In genomic region chr20:19995220-19995863, GRCh38 we compare ENCODE assay signal across 8 cellular contexts. TPM values are rescaled to one million over a fixed set of nuclear protein-coding genes. Genes with fewer than 3 reads are reported as not detected.
DNase-seq lines count a peak whose midpoint lies in the region; ATAC-seq and TF ChIP-seq lines count a peak whose summit lies in the region.

No MANE protein-coding gene starts in this region.

- H3K79me2 ChIP-seq in DND-41 (ENCODE audit: insufficient read depth, low read length): no peaks in the 10 kb centered on the region

- no peak overlapping the region for H2AFZ ChIP-seq in DND-41 (ENCODE audit: low read depth, low read length)

- POLR2A ChIA-PET in RWPE1 (lab: Yijun Ruan, JAX; ENCODE audit: low non-redundant PET): interaction anchor here (0.7 kb wide), 1 partner anchor 55 kb away, joined by 6 read pairs; no protein-coding TSS in a partner anchor

- H3K4me1 Mint-ChIP-seq in dendritic cell treated with granulocyte-macrophage colony-stimulating factor and Interleukin-4, amounts not matched to agents 40 ng/mL and 50 ng/mL, for 4 days (ENCODE audit: low read depth): peaks cover 73% of the 10 kb centered on the region

- intact Hi-C loops in dendritic cell treated with granulocyte-macrophage colony-stimulating factor and Interleukin-4, amounts not matched to agents 40 ng/mL and 50 ng/mL, for 4 days (cut with micrococcal nuclease): loop anchor here (1.0 kb wide), 1 partner anchor 92 kb away; no protein-coding TSS in a partner anchor

- no peak overlapping the region for H3K9ac ChIP-seq in DND-41 (ENCODE audit: low read depth, low read length)

- H3K4me1 ChIP-seq in DND-41 (ENCODE audit: insufficient read depth, low read length): no peaks in the 10 kb centered on the region

- ATAC-seq in DND-41 (ENCODE audit: insufficient read depth, low read depth) (peak; percentile 53; the same call in 2 of the 3 replicates), GM18502 (IDR thresholded peaks at IDR 0.05; ENCODE audit: poor library complexity, unreplicated experiment) (no peak), GM19328 (IDR thresholded peaks at IDR 0.05; ENCODE audit: unreplicated experiment) (no peak)
- ATAC-seq in activated CD4-positive, CD25-positive, alpha-beta regulatory T cell treated with anti-CD3 and anti-CD28 coated beads, Interleukin-2, amount 50 U/mL, for 24 hours: no peak

- CTCF ChIA-PET in RWPE1 (lab: Yijun Ruan, JAX): interaction anchor here (0.6 to 1.4 kb wide), 4 partner anchors 20 to 208 kb away, joined by 3 to 6 read pairs (median 4); no protein-coding TSS in a partner anchor

- no peak overlapping the region for H3K4me3 Mint-ChIP-seq in dendritic cell treated with granulocyte-macrophage colony-stimulating factor and Interleukin-4, amounts not matched to agents 40 ng/mL and 50 ng/mL, for 4 days

- no peaks in the 10 kb centered on the region for H4K20me1 ChIP-seq in DND-41 (ENCODE audit: insufficient read depth, low read length)

- H3K4me3 ChIP-seq in DND-41 (ENCODE audit: low read depth in 1 of 2, low read length in 2 of 2): no peak overlapping the region

- no peak overlapping the region for H3K4me2 ChIP-seq in DND-41 (ENCODE audit: insufficient read depth, low read length)

- H3K27ac ChIP-seq in DND-41 (ENCODE audit: low read length): no peak overlapping the region
- H3K27ac ChIP-seq in RWPE1: peak overlapping the region; percentile 100

- H3K27me3 ChIP-seq in DND-41 (ENCODE audit: insufficient read depth, low read length, poor library complexity): peaks cover 6% of the 10 kb centered on the region

- peaks cover 86% of the 10 kb centered on the region for H3K36me3 Mint-ChIP-seq in dendritic cell treated with granulocyte-macrophage colony-stimulating factor and Interleukin-4, amounts not matched to agents 40 ng/mL and 50 ng/mL, for 4 days (ENCODE audit: low read depth)

- TF ChIP-seq CTCF in DND-41 (IDR thresholded peaks at IDR 0.05; ENCODE audit: borderline replicate concordance, extremely low read depth, low read length, poor library complexity, severe bottlenecking) (peak; percentile 90), RWPE1 (conservative IDR thresholded peaks at IDR 0.05; ENCODE audit: low read depth) (peak; percentile 94)

- peak overlapping the region; percentile 28 for H3K27ac Mint-ChIP-seq in dendritic cell treated with granulocyte-macrophage colony-stimulating factor and Interleukin-4, amounts not matched to agents 40 ng/mL and 50 ng/mL, for 4 days

- H3K9me3 ChIP-seq in DND-41 (ENCODE audit: insufficient read depth, low read length, severe bottlenecking): no peaks in the 10 kb centered on the region

- no peaks in the 10 kb centered on the region for H3K36me3 ChIP-seq in DND-41 (ENCODE audit: insufficient read depth, low read length)

- peak; percentile 32 for DNase-seq in DND-41
- peak; percentile 64 for DNase-seq in LHCN-M2 (ENCODE audit: low read depth)
- DNase-seq in RWPE1 (ENCODE audit: low spot score): no peak
- peak; percentile 75 for DNase-seq in midbrain (lab: John Stamatoyannopoulos, UW)

- no peaks in the 10 kb centered on the region for H3K27me3 Mint-ChIP-seq in dendritic cell treated with granulocyte-macrophage colony-stimulating factor and Interleukin-4, amounts not matched to agents 40 ng/mL and 50 ng/mL, for 4 days

- H3K9me3 Mint-ChIP-seq in dendritic cell treated with granulocyte-macrophage colony-stimulating factor and Interleukin-4, amounts not matched to agents 40 ng/mL and 50 ng/mL, for 4 days: no peaks in the 10 kb centered on the region

RNA-seq across cellular contexts. Expression of gene NAA20, which starts 21.8 kb away (rescaled TPM):
- 39.1 and 59.8 TPM in 2 replicates for total RNA-seq in LHCN-M2 (2014; rRNA removed)
- 56.3 TPM for polyA plus RNA-seq in LHCN-M2 (2012)

RNA-seq across cellular contexts. Expression of gene CRNKL1, which starts 56.9 kb away (rescaled TPM):
- 30.1 and 31.1 TPM in 2 replicates for total RNA-seq in LHCN-M2 (2014; rRNA removed)
- 10.4 TPM for polyA plus RNA-seq in LHCN-M2 (2012)

RNA-seq across cellular contexts. Expression of gene CFAP61, which starts 57.0 kb away (rescaled TPM):
- total RNA-seq in LHCN-M2 (2014; rRNA removed): 0.06 TPM in 1 of 2 replicates, not detected in the other
- polyA plus RNA-seq in LHCN-M2 (2012): not detected
